Comparison of ENCODE assay signal across 7 cellular contexts in genomic region chr7:8295638-8296361, GRCh38.
DNase-seq lines count a peak whose midpoint lies in the region; ATAC-seq and TF ChIP-seq lines count a peak whose summit lies in the region.

No MANE protein-coding gene starts in this region.

- H3K36me3 ChIP-seq in neutrophil = no peaks in the 10 kb centered on the region

- peaks cover 0 to 3% of the 10 kb centered on the region in 2 experiments for H3K4me1 ChIP-seq in neutrophil (ENCODE audit: control insufficient read depth in 1 of 2, insufficient read depth in 1 of 2, low read depth in 1 of 2, low read length in 1 of 2)

- no peaks in the 10 kb centered on the region for H3K27me3 ChIP-seq in neutrophil

- no peaks in the 10 kb centered on the region for H3K9me3 ChIP-seq in neutrophil

- no peak overlapping the region for H3K4me3 ChIP-seq in foreskin fibroblast (ENCODE audit: low read depth in 1 of 2, low read length in 2 of 2)
- no peak overlapping the region for H3K4me3 ChIP-seq in neutrophil (ENCODE audit: low read depth in 1 of 2, low read length in 1 of 2)

- ATAC-seq in GM21381 (IDR thresholded peaks at IDR 0.05; ENCODE audit: unreplicated experiment) (peak; percentile 98), HG03558 (IDR thresholded peaks at IDR 0.05; ENCODE audit: extremely low read depth, unreplicated experiment) (peak; percentile 96)

- H3K27ac ChIP-seq in neutrophil = no peak overlapping the region

- TF ChIP-seq CTCF in foreskin fibroblast (IDR thresholded peaks at IDR 0.05; ENCODE audit: low read depth, low read length) = peak; percentile 62
- TF ChIP-seq CTCF in neutrophil (IDR thresholded peaks at IDR 0.05) = peak; percentile 59

- DNase-seq in GDM1 (lab: John Stamatoyannopoulos, UW) (peak; percentile 66), NCI-H510A (lab: John Stamatoyannopoulos, UW) (peak; percentile 74), foreskin fibroblast (peak; percentile 38 to 81)
- peak; percentile 3 for DNase-seq in activated CD4-positive, alpha-beta T cell treated with anti-CD3 and anti-CD28 coated beads, Interleukin-2, amount 50 U/mL, for 1 hour

Comparison
In these comparisons a context has a peak if more than half of its experiments do, and no peak if none do; other contexts are left out.
1. DNase-seq: peak in every context shown above with its lines; median percentile 74 in NCI-H510A; 66 in GDM1; 60 in foreskin fibroblast; 3 in activated CD4-positive, alpha-beta T cell treated with anti-CD3 and anti-CD28 coated beads, Interleukin-2, amount 50 U/mL, for 1 hour.